ENCODE assay signal across 20 cellular contexts in the genomic region with DNA sequence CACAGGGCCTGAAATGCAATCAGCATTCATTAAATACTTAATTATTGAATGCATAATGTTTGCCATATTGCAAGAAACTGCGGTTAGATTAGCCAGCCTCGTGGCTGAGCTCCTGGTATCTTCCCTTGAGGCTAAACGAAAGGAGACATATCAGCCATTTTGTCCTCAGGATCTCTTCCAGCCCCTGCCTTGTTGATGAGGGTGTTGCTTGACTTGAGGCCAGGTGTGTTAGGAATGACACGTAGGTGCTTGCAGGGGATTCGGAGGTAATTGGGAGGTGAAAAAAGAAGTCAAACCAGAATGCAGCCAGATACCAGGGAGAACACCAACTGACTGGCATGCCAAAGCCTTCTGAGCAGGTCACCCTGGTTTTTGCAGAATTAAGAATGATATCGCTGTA. TPM values are rescaled to one million over a fixed set of nuclear protein-coding genes. Genes with fewer than 3 reads are reported as not detected.
"Had no signal": no experiment of that assay in that cellular context is flagged by ENCODE, and none has a peak within 500 bp of the region (broad histone marks: within the 10 kb centered on the region; RNA-seq: fewer than 3 reads in every experiment).

No MANE protein-coding gene starts in this region.

- H3K27me3 ChIP-seq: ovary, sigmoid colon, thyroid gland had no signal

- ATAC-seq: activated CD8-positive, alpha-beta T cell treated with anti-CD3 and anti-CD28 coated beads for 36 hours; left lung; mucosa of descending colon; naive thymus-derived CD4-positive, alpha-beta T cell; stimulated activated naive B cell treated with anti-CD40 and anti-IgM and Interleukin-4, amounts not matched to agents 10 μg/mL and 1 μg/mL and 100 μg/mL, for 72 hours; T-cell had no signal

- H3K27ac Mint-ChIP-seq: activated CD4-positive, alpha-beta T cell treated with anti-CD3 and anti-CD28 coated beads, Interleukin-2, amount 10 ng/mL, durations not matched to agents 24 days and 14 days; activated CD8-positive, alpha-beta T cell treated with anti-CD3 and anti-CD28 coated beads for 36 hours; activated naive CD4-positive, alpha-beta T cell treated with anti-CD3 and anti-CD28 coated beads for 36 hours; activated T-helper 2 cell treated with anti-CD3 and anti-CD28 coated beads, Interferon-gamma antibody, Interleukin-2, Interleukin-4, amounts not matched to agents 10 μg/mL and 5 μg/mL and 100 μg/mL, durations not matched to agents 14 hours and 24 hours and 36 hours; memory B cell; naive thymus-derived CD4-positive, alpha-beta T cell; stimulated activated naive B cell treated with anti-CD40 and anti-IgM and Interleukin-4, amounts not matched to agents 10 μg/mL and 1 μg/mL and 100 μg/mL, for 72 hours; T-cell had no signal

- H3K4me2 ChIP-seq: SK-N-SH had no signal

- H3K4me1 Mint-ChIP-seq: memory B cell; stimulated activated naive B cell treated with anti-CD40 and anti-IgM and Interleukin-4, amounts not matched to agents 10 μg/mL and 1 μg/mL and 100 μg/mL, for 72 hours had no signal

- H3K4me3 ChIP-seq: left lung, mucosa of descending colon, ovary, sigmoid colon, thyroid gland had no signal

- FAIRE-seq: urothelium cell line had no signal

- H3K9me3 ChIP-seq: left lung, mucosa of descending colon, ovary, sigmoid colon, SK-N-SH, thyroid gland had no signal

- H3K36me3 ChIP-seq: left lung, ovary, sigmoid colon, thyroid gland had no signal

- H3K9me3 Mint-ChIP-seq: activated CD4-positive, alpha-beta T cell treated with anti-CD3 and anti-CD28 coated beads, Interleukin-2, amount 10 ng/mL, durations not matched to agents 24 days and 14 days; activated CD8-positive, alpha-beta T cell treated with anti-CD3 and anti-CD28 coated beads for 36 hours; activated naive CD4-positive, alpha-beta T cell treated with anti-CD3 and anti-CD28 coated beads for 36 hours; activated T-helper 2 cell treated with anti-CD3 and anti-CD28 coated beads, Interferon-gamma antibody, Interleukin-2, Interleukin-4, amounts not matched to agents 10 μg/mL and 5 μg/mL and 100 μg/mL, durations not matched to agents 14 hours and 24 hours and 36 hours; memory B cell; stimulated activated naive B cell treated with anti-CD40 and anti-IgM and Interleukin-4, amounts not matched to agents 10 μg/mL and 1 μg/mL and 100 μg/mL, for 72 hours had no signal

- DNase-seq: activated CD4-positive, alpha-beta T cell treated with anti-CD3 and anti-CD28 coated beads, Interleukin-2, amount 10 ng/mL, durations not matched to agents 24 days and 14 days; activated CD4-positive, CD25-positive, alpha-beta regulatory T cell; activated CD8-positive, alpha-beta T cell treated with anti-CD3 and anti-CD28 coated beads for 36 hours; activated naive CD4-positive, alpha-beta T cell treated with anti-CD3 and anti-CD28 coated beads for 36 hours; activated T-cell treated with anti-CD3 and anti-CD28 coated beads, Interleukin-2, amount 50 U/mL, for 1 hour; effector CD4-positive, alpha-beta T cell; foreskin fibroblast; left lung; mucosa of descending colon; naive thymus-derived CD4-positive, alpha-beta T cell; ovary; sigmoid colon; SK-N-SH; stimulated activated naive B cell treated with anti-CD40 and anti-IgM and Interleukin-4, amounts not matched to agents 10 μg/mL and 1 μg/mL and 100 μg/mL, for 72 hours; T-cell; thyroid gland had no signal

- H3K9ac ChIP-seq: SK-N-SH had no signal

- H3K4me3 Mint-ChIP-seq: activated CD4-positive, alpha-beta T cell treated with anti-CD3 and anti-CD28 coated beads, Interleukin-2, amount 10 ng/mL, durations not matched to agents 24 days and 14 days; activated CD8-positive, alpha-beta T cell treated with anti-CD3 and anti-CD28 coated beads for 36 hours; activated naive CD4-positive, alpha-beta T cell treated with anti-CD3 and anti-CD28 coated beads for 36 hours; memory B cell; naive thymus-derived CD4-positive, alpha-beta T cell; stimulated activated naive B cell treated with anti-CD40 and anti-IgM and Interleukin-4, amounts not matched to agents 10 μg/mL and 1 μg/mL and 100 μg/mL, for 72 hours; T-cell had no signal

- H3K36me3 Mint-ChIP-seq: brain; memory B cell; stimulated activated naive B cell treated with anti-CD40 and anti-IgM and Interleukin-4, amounts not matched to agents 10 μg/mL and 1 μg/mL and 100 μg/mL, for 72 hours; T-cell had no signal

- H3K4me1 ChIP-seq: sigmoid colon had no signal

- H3K27ac ChIP-seq: left lung, ovary, sigmoid colon, thyroid gland had no signal

RNA-seq across cellular contexts. Expression of gene SH3RF2, which starts 12.5 kb away (rescaled TPM):
- polyA plus RNA-seq: naive thymus-derived CD4-positive, alpha-beta T cell had no signal
